In genomic region chr5:84163671-84164070, GRCh38 we compare ENCODE assay signal across 11 cellular contexts.
"Had no signal": no experiment of that assay in that cellular context is flagged by ENCODE, and none has a peak within 500 bp of the region (broad histone marks: within the 10 kb centered on the region; RNA-seq: fewer than 3 reads in every experiment).

No MANE protein-coding gene starts in this region.

- H3K4me2 ChIP-seq: GM23338 had no signal

- H3K4me3 ChIP-seq: GM23248, GM23338, HAP-1 had no signal

- DNase-seq: GM23248, GOT3, H7, H9, HCEC 1CT, HFFc6 had no signal

- FAIRE-seq: H1, H54 had no signal

- H3K36me3 ChIP-seq: HAP-1 had no signal

- H3K9me3 ChIP-seq: HAP-1 had no signal

- H3K4me1 ChIP-seq: HAP-1 had no signal

- H3K9ac ChIP-seq: GM23248 had no signal

- ATAC-seq: GM23338, HCT116 had no signal

- H3K27ac ChIP-seq: GM23248 had no signal

- H2AFZ ChIP-seq: GM23248, GM23338 had no signal
